Comparison of ENCODE assay signal across 10 cellular contexts in genomic region chr3:151328298-151329036, GRCh38. TPM values are rescaled to one million over a fixed set of nuclear protein-coding genes. Genes with fewer than 3 reads are reported as not detected.
DNase-seq lines count a peak whose midpoint lies in the region; ATAC-seq, FAIRE-seq and TF ChIP-seq lines count a peak whose summit lies in the region.
"Had no signal": no experiment of that assay in that cellular context is flagged by ENCODE, and none has a peak within 500 bp of the region (broad histone marks: within the 10 kb centered on the region; RNA-seq: fewer than 3 reads in every experiment).

No MANE protein-coding gene starts in this region.

- DNase-seq in GM12892 (ENCODE audit: insufficient read length) (no peak), NCI-H510A (lab: John Stamatoyannopoulos, UW) (peak; percentile 3), cerebellar cortex (ENCODE audit: low spot score) (peak; percentile 10), NCI-H524 treated with DMSO at 0.1 percent for 48 hours (lab: John Stamatoyannopoulos, UW) (no peak), NCI-H2227 (lab: John Stamatoyannopoulos, UW; ENCODE audit: unreplicated experiment) (no peak)
- peak; percentile 62 for DNase-seq in natural killer cell treated with Interleukin-12 subunit alpha and Interleukin-12 subunit beta and Interleukin-15 and Interleukin-18, amount 100 ng/mL, for 72 hours (ENCODE audit: low spot score)
- DNase-seq: occipital lobe, tibial artery had no signal

- no peaks in the 10 kb centered on the region for H3K9me3 Mint-ChIP-seq in natural killer cell treated with Interleukin-12 subunit alpha and Interleukin-12 subunit beta and Interleukin-15 and Interleukin-18, amount 100 ng/mL, for 72 hours

- H3K27ac Mint-ChIP-seq in natural killer cell treated with Interleukin-12 subunit alpha and Interleukin-12 subunit beta and Interleukin-15 and Interleukin-18, amount 100 ng/mL, for 72 hours: peak overlapping the region; percentile 43 to 53

- no peaks in the 10 kb centered on the region for H3K27me3 Mint-ChIP-seq in natural killer cell treated with Interleukin-12 subunit alpha and Interleukin-12 subunit beta and Interleukin-15 and Interleukin-18, amount 100 ng/mL, for 72 hours

- peak; percentile 86 to 90 for ATAC-seq in natural killer cell treated with Interleukin-12 subunit alpha and Interleukin-12 subunit beta and Interleukin-15 and Interleukin-18, amount 100 ng/mL, for 72 hours
- ATAC-seq in GM21390 (IDR thresholded peaks at IDR 0.05; ENCODE audit: unreplicated experiment) (no peak), GM21717 (IDR thresholded peaks at IDR 0.05; ENCODE audit: unreplicated experiment) (no peak)

- no peak for TF ChIP-seq POLR2A in GM12892 (IDR thresholded peaks at IDR 0.05; ENCODE audit: low read depth, low read length)

- H3K4me3 Mint-ChIP-seq in natural killer cell treated with Interleukin-12 subunit alpha and Interleukin-12 subunit beta and Interleukin-15 and Interleukin-18, amount 100 ng/mL, for 72 hours: peak overlapping the region; percentile 64

- peaks cover 9 to 25% of the 10 kb centered on the region in 2 donors for H3K4me1 Mint-ChIP-seq in natural killer cell treated with Interleukin-12 subunit alpha and Interleukin-12 subunit beta and Interleukin-15 and Interleukin-18, amount 100 ng/mL, for 72 hours (ENCODE audit: low read depth in 2 of 2)

- no peaks in the 10 kb centered on the region for H3K36me3 Mint-ChIP-seq in natural killer cell treated with Interleukin-12 subunit alpha and Interleukin-12 subunit beta and Interleukin-15 and Interleukin-18, amount 100 ng/mL, for 72 hours

- peak; percentile 33 for FAIRE-seq in GM12892 (lab: Jason Lieb, UNC)

RNA-seq across cellular contexts. Expression of gene P2RY13, which starts 0.9 kb away (rescaled TPM):
- polyA plus RNA-seq in GM12892 (2012; ENCODE audit: missing spikeins): not detected
- total RNA-seq in natural killer cell treated with Interleukin-12 subunit alpha and Interleukin-12 subunit beta and Interleukin-15 and Interleukin-18, amount 100 ng/mL, for 72 hours: not detected

RNA-seq across cellular contexts. Expression of gene GPR87, which starts 11.8 kb away (rescaled TPM):
- not detected for polyA plus RNA-seq in GM12892 (2012; ENCODE audit: missing spikeins)
- not detected for total RNA-seq in natural killer cell treated with Interleukin-12 subunit alpha and Interleukin-12 subunit beta and Interleukin-15 and Interleukin-18, amount 100 ng/mL, for 72 hours
- total RNA-seq: occipital lobe had no signal

RNA-seq across cellular contexts. Expression of gene P2RY14, which starts 50.1 kb away (rescaled TPM):
- polyA plus RNA-seq in GM12892 (2012; ENCODE audit: missing spikeins): not detected
- 1 to 10 TPM; 2.0 to 2.1 TPM for total RNA-seq in natural killer cell treated with Interleukin-12 subunit alpha and Interleukin-12 subunit beta and Interleukin-15 and Interleukin-18, amount 100 ng/mL, for 72 hours

RNA-seq across cellular contexts. Expression of gene P2RY12, which starts 56.1 kb away (rescaled TPM):
- polyA plus RNA-seq in GM12892 (2012; ENCODE audit: missing spikeins): 0.15 TPM
- total RNA-seq in natural killer cell treated with Interleukin-12 subunit alpha and Interleukin-12 subunit beta and Interleukin-15 and Interleukin-18, amount 100 ng/mL, for 72 hours: not detected

Comparison
In these comparisons a context has a peak if more than half of its experiments do, and no peak if none do; other contexts are left out.
1. DNase-seq: peak in NCI-H510A (single experiment), cerebellar cortex (single experiment) and natural killer cell treated with Interleukin-12 subunit alpha and Interleukin-12 subunit beta and Interleukin-15 and Interleukin-18, amount 100 ng/mL, for 72 hours (single experiment); none in GM12892 (single experiment), NCI-H524 treated with DMSO at 0.1 percent for 48 hours (single experiment) and NCI-H2227 (single experiment).
2. ATAC-seq: peak in natural killer cell treated with Interleukin-12 subunit alpha and Interleukin-12 subunit beta and Interleukin-15 and Interleukin-18, amount 100 ng/mL, for 72 hours (2 of 2); none in GM21390 (single experiment) and GM21717 (single experiment).